Comparison of ENCODE assay signal across 25 cellular contexts in genomic region chr15:69324031-69324430, GRCh38. TPM values are rescaled to one million over a fixed set of nuclear protein-coding genes. Genes with fewer than 3 reads are reported as not detected.
DNase-seq lines count a peak whose midpoint lies in the region; ATAC-seq and TF ChIP-seq lines count a peak whose summit lies in the region.
"Had no signal": no experiment of that assay in that cellular context is flagged by ENCODE, and none has a peak within 500 bp of the region (broad histone marks: within the 10 kb centered on the region; RNA-seq: fewer than 3 reads in every experiment).

No MANE protein-coding gene starts in this region.

- no peak overlapping the region for H3K4me3 ChIP-seq in fibroblast of villous mesenchyme (ENCODE audit: low read depth, low read length)
- H3K4me3 ChIP-seq: heart left ventricle, lower lobe of right lung, suprapubic skin had no signal

- DNase-seq in AG08395 (ENCODE audit: low spot score) (peak; percentile 18), EH (ENCODE audit: low read depth) (peak; percentile 30), NCI-H2227 treated with DMSO at 0.1 percent for 48 hours (lab: John Stamatoyannopoulos, UW) (peak; percentile 5), fibroblast of villous mesenchyme (ENCODE audit: low read depth) (peak; percentile 42), ureter (ENCODE audit: low spot score) (no peak), germinal center (ENCODE audit: low spot score) (no peak)
- DNase-seq in stimulated activated CD4-positive, alpha-beta T cell treated with anti-CD3 and anti-CD28 coated beads, Interleukin-1b, Interleukin-23, amount 100 ng/mL, for 48 hours = no peak
- DNase-seq: activated CD4-positive, alpha-beta T cell treated with anti-CD3 and anti-CD28 coated beads, Interleukin-2, amount 50 U/mL, for 1 hour; activated T-cell treated with anti-CD3 and anti-CD28 coated beads, Interleukin-2, amount 50 U/mL, for 4 hours; brain microvascular endothelial cell; Calu3; effector memory CD4-positive, alpha-beta T cell; EL; erythroblast; foreskin fibroblast; heart left ventricle; lower lobe of right lung; NCI-H1436 treated with DMSO at 0.1 percent for 48 hours; NCI-H2171; NCI-H524 treated with DMSO at 0.1 percent for 48 hours; stimulated activated naive CD4-positive, alpha-beta T cell had no signal

- TF ChIP-seq CTCF in fibroblast of villous mesenchyme (IDR thresholded peaks at IDR 0.05; ENCODE audit: insufficient read depth, low read depth, low read length) = no peak

- ATAC-seq in HG02981 (IDR thresholded peaks at IDR 0.05; ENCODE audit: unreplicated experiment) = no peak
- ATAC-seq: activated T-cell treated with anti-CD3 and anti-CD28 coated beads, Interleukin-2, amount 50 U/mL, for 4 hours; heart left ventricle; lower lobe of right lung; sciatic nerve; WTC11 had no signal

RNA-seq across cellular contexts. Expression of gene PAQR5, which starts 25.3 kb away (rescaled TPM):
- total RNA-seq in fibroblast of villous mesenchyme = 0.97 and 1.3 TPM in 2 replicates
- 6.5 TPM for total RNA-seq in ureter

Comparison
In these comparisons a context has a peak if more than half of its experiments do, and no peak if none do; other contexts are left out.
1. DNase-seq: peak in AG08395 (single experiment), EH (single experiment), NCI-H2227 treated with DMSO at 0.1 percent for 48 hours (single experiment) and fibroblast of villous mesenchyme (single experiment); none in ureter (single experiment), stimulated activated CD4-positive, alpha-beta T cell treated with anti-CD3 and anti-CD28 coated beads, Interleukin-1b, Interleukin-23, amount 100 ng/mL, for 48 hours (single experiment) and germinal center (single experiment).